Comparison of ENCODE assay signal across 1 cellular context in the genomic region with DNA sequence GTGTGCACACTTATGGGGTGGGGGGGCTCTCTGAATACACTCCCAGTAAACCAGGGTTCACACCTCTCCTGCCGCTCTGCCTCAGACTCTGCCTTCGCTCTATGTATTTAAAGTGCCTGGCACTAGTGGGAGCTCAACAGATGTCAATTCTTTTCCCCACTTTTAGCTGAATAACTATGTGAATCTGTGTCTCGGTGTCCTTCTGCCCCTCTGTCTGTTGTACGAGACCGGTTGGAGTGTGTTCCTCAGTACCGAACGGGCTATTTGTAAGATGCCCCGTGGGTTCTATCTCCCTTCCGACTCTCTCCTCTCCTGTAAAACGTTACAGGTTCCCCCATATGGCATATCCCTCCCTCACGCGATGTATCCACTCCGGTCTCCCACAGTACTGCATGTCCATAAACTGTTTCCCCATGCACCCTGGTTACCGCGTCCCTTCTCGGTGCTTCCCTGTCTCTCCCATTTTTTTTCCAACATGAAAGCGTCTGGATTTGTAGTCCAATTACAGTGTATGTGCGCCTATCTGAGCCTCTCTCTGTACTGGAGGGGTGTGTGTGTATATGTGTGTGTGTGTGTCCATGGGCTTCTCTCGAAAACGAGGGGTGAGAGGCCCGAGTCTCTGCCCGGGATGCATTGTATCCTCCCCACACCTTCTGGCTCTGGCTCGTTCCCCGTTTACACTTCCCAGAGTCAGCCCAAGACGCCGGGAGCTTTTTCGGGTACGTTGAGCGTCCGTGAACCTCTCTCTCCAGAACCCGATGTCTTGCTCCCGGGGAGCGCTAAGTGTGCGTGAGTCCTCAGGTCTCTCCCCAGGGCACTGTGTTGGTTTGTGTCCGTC.
TF ChIP-seq lines count a peak whose summit lies in the region.

No MANE protein-coding gene starts in this region.

TF ChIP-seq in HEK293, 187 proteins besides CTCF, POLR2A, EP300 and RAD21 (continued from another document):
- TF ChIP-seq, protein P1, sequence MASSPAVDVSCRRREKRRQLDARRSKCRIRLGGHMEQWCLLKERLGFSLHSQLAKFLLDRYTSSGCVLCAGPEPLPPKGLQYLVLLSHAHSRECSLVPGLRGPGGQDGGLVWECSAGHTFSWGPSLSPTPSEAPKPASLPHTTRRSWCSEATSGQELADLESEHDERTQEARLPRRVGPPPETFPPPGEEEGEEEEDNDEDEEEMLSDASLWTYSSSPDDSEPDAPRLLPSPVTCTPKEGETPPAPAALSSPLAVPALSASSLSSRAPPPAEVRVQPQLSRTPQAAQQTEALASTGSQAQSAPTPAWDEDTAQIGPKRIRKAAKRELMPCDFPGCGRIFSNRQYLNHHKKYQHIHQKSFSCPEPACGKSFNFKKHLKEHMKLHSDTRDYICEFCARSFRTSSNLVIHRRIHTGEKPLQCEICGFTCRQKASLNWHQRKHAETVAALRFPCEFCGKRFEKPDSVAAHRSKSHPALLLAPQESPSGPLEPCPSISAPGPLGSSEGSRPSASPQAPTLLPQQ (tag by site-specific recombination; IDR thresholded peaks at IDR 0.05) = peak; percentile 7; the same call in 1 of the 2 replicates
- TF ChIP-seq ZBTB20 (tag by site-specific recombination; IDR thresholded peaks at IDR 0.05) (peak; percentile 10; the same call in 1 of the 2 replicates), ZNF121 (tag by site-specific recombination; IDR thresholded peaks at IDR 0.05) (0 out of 2 replicates have a peak, but pooled peaks have one; percentile 15), ZNF596 (tag by site-specific recombination; IDR thresholded peaks at IDR 0.05) (no peak), ZNF335 (tag by site-specific recombination; conservative IDR thresholded peaks at IDR 0.05) (peak; percentile 51; the same call in 1 of the 2 replicates), SCRT1 (tag by site-specific recombination; IDR thresholded peaks at IDR 0.05; ENCODE audit: borderline replicate concordance) (peak; percentile 76; the same call in 1 of the 2 replicates), KLF17 (tag by site-specific recombination; IDR thresholded peaks at IDR 0.05) (no peak), ZNF843 (tag by site-specific recombination; IDR thresholded peaks at IDR 0.05) (0 out of 2 replicates have a peak, but pooled peaks have one; percentile 7), ZSCAN23 (tag by site-specific recombination; IDR thresholded peaks at IDR 0.05) (no peak), ZNF624 (tag by site-specific recombination; IDR thresholded peaks at IDR 0.05) (0 out of 2 replicates have a peak, but pooled peaks have one; percentile 5), OSR2 (tag by site-specific recombination; IDR thresholded peaks at IDR 0.05) (no peak), PRDM1 (tag by site-specific recombination; IDR thresholded peaks at IDR 0.05) (no peak), ZBTB17 (tag by site-specific recombination; IDR thresholded peaks at IDR 0.05) (peak; percentile 24; the same call in 1 of the 2 replicates), ZNF76 (tag by site-specific recombination; IDR thresholded peaks at IDR 0.05; ENCODE audit: borderline replicate concordance, low read depth) (peak; percentile 22; the same call in 1 of the 2 replicates), ZEB2 (tag by site-specific recombination; IDR thresholded peaks at IDR 0.05) (no peak), ZSCAN4 (tag by site-specific recombination; IDR thresholded peaks at IDR 0.05) (peak; percentile 75)
- TF ChIP-seq, protein P2, sequence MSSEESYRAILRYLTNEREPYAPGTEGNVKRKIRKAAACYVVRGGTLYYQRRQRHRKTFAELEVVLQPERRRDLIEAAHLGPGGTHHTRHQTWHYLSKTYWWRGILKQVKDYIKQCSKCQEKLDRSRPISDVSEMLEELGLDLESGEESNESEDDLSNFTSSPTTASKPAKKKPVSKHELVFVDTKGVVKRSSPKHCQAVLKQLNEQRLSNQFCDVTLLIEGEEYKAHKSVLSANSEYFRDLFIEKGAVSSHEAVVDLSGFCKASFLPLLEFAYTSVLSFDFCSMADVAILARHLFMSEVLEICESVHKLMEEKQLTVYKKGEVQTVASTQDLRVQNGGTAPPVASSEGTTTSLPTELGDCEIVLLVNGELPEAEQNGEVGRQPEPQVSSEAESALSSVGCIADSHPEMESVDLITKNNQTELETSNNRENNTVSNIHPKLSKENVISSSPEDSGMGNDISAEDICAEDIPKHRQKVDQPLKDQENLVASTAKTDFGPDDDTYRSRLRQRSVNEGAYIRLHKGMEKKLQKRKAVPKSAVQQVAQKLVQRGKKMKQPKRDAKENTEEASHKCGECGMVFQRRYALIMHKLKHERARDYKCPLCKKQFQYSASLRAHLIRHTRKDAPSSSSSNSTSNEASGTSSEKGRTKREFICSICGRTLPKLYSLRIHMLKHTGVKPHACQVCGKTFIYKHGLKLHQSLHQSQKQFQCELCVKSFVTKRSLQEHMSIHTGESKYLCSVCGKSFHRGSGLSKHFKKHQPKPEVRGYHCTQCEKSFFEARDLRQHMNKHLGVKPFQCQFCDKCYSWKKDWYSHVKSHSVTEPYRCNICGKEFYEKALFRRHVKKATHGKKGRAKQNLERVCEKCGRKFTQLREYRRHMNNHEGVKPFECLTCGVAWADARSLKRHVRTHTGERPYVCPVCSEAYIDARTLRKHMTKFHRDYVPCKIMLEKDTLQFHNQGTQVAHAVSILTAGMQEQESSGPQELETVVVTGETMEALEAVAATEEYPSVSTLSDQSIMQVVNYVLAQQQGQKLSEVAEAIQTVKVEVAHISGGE (tag by site-specific recombination; conservative IDR thresholded peaks at IDR 0.05; ENCODE audit: low read depth) = peak; percentile 65
- TF ChIP-seq, protein P3, sequence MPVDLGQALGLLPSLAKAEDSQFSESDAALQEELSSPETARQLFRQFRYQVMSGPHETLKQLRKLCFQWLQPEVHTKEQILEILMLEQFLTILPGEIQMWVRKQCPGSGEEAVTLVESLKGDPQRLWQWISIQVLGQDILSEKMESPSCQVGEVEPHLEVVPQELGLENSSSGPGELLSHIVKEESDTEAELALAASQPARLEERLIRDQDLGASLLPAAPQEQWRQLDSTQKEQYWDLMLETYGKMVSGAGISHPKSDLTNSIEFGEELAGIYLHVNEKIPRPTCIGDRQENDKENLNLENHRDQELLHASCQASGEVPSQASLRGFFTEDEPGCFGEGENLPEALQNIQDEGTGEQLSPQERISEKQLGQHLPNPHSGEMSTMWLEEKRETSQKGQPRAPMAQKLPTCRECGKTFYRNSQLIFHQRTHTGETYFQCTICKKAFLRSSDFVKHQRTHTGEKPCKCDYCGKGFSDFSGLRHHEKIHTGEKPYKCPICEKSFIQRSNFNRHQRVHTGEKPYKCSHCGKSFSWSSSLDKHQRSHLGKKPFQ (tag by site-specific recombination; IDR thresholded peaks at IDR 0.05) = peak; percentile 98
- TF ChIP-seq, protein P4, sequence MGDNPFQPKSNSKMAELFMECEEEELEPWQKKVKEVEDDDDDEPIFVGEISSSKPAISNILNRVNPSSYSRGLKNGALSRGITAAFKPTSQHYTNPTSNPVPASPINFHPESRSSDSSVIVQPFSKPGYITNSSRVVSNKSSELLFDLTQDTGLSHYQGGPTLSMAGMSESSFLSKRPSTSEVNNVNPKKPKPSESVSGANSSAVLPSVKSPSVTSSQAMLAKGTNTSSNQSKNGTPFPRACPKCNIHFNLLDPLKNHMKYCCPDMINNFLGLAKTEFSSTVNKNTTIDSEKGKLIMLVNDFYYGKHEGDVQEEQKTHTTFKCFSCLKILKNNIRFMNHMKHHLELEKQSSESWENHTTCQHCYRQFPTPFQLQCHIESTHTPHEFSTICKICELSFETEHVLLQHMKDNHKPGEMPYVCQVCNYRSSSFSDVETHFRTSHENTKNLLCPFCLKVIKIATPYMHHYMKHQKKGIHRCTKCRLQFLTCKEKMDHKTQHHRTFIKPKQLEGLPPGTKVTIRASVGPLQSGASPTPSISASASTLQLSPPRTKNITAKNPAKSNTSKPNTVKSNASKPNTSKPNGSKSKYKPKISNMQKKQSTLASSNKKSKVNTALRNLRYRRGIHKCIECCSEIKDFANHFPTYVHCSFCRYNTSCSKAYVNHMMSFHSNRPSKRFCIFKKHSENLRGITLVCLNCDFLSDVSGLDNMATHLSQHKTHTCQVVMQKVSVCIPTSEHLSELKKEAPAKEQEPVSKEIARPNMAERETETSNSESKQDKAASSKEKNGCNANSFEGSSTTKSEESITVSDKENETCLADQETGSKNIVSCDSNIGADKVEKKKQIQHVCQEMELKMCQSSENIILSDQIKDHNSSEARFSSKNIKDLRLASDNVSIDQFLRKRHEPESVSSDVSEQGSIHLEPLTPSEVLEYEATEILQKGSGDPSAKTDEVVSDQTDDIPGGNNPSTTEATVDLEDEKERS (tag by site-specific recombination; IDR thresholded peaks at IDR 0.05) = no peak
- TF ChIP-seq, protein P5, sequence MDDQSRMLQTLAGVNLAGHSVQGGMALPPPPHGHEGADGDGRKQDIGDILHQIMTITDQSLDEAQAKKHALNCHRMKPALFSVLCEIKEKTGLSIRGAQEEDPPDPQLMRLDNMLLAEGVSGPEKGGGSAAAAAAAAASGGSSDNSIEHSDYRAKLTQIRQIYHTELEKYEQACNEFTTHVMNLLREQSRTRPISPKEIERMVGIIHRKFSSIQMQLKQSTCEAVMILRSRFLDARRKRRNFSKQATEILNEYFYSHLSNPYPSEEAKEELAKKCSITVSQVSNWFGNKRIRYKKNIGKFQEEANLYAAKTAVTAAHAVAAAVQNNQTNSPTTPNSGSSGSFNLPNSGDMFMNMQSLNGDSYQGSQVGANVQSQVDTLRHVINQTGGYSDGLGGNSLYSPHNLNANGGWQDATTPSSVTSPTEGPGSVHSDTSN (CRISPR knock-in tag; IDR thresholded peaks at IDR 0.05) = no peak
